ENCODE assay signal across 20 cellular contexts in the genomic region with DNA sequence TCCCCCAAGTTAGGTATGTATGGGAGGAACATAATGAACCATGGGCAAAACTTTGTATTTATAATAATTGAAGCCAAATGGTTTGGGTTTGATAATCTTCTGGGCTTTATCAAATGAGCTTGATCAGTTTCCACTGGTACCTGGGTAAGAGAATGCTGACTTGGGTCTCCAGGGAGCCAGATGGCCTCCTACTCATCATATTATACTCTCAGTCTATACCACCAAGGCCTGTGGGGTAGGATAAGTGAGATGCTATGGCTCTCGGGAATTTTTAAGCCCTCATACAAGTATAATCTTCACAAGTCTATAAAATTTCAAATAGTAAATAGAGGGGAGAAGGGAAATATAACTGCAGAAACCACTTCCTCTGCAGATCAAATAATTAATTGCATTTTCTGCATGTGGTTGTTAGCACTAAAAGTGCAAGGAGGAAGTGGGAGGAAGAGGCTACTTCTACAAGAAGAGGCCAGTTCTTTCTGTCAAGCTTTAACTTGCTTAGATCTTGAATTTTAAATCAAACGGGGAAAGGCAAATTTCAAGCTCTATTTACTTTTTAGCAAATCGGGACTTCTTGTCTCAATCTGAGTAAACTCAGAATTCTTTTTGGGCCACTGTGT.
DNase-seq lines count a peak whose midpoint lies in the region; ATAC-seq and TF ChIP-seq lines count a peak whose summit lies in the region.
"Had no signal": no experiment of that assay in that cellular context is flagged by ENCODE, and none has a peak within 500 bp of the region (broad histone marks: within the 10 kb centered on the region; RNA-seq: fewer than 3 reads in every experiment).

No MANE protein-coding gene starts in this region.

- ATAC-seq in GM18870 (IDR thresholded peaks at IDR 0.05; ENCODE audit: unreplicated experiment) (peak; percentile 46), HG02678 (IDR thresholded peaks at IDR 0.05; ENCODE audit: unreplicated experiment) (peak; percentile 62)
- ATAC-seq in stimulated activated naive B cell treated with anti-CD40 and anti-IgM and Interleukin-4, amounts not matched to agents 10 μg/mL and 1 μg/mL and 100 μg/mL, for 72 hours (replicated peaks) = peak; percentile 65 to 70
- ATAC-seq: activated T-cell treated with anti-CD3 and anti-CD28 coated beads, Interleukin-2, amount 50 U/mL, for 4 hours; body of pancreas; gastroesophageal sphincter; left lung had no signal

- no peaks in the 10 kb centered on the region for H3K27me3 ChIP-seq in Caco-2 (replicated peaks; ENCODE audit: control insufficient read depth, insufficient read depth, low read length)
- H3K27me3 ChIP-seq: body of pancreas, colonic mucosa, gastroesophageal sphincter, left lung had no signal

- peak overlapping the region; percentile 31 for H3K27ac Mint-ChIP-seq in stimulated activated naive B cell treated with anti-CD40 and anti-IgM and Interleukin-4, amounts not matched to agents 10 μg/mL and 1 μg/mL and 100 μg/mL, for 72 hours
- H3K27ac Mint-ChIP-seq in nephron progenitor cell (no peak overlapping the region), Caco-2 (ENCODE audit: unreplicated experiment) (no peak overlapping the region)
- H3K27ac Mint-ChIP-seq: activated naive CD8-positive, alpha-beta T cell; B cell had no signal

- H3K27me3 Mint-ChIP-seq in stimulated activated naive B cell treated with anti-CD40 and anti-IgM and Interleukin-4, amounts not matched to agents 10 μg/mL and 1 μg/mL and 100 μg/mL, for 72 hours = no peaks in the 10 kb centered on the region
- H3K27me3 Mint-ChIP-seq in nephron progenitor cell (ENCODE audit: low read depth, poor library complexity) (no peaks in the 10 kb centered on the region), Caco-2 (ENCODE audit: insufficient read depth, unreplicated experiment) (peaks cover 3% of the 10 kb centered on the region)
- H3K27me3 Mint-ChIP-seq: activated naive CD8-positive, alpha-beta T cell; B cell had no signal

- TF ChIP-seq CTCF in nephron progenitor cell (IDR thresholded peaks at IDR 0.05) (no peak), Caco-2 (IDR thresholded peaks at IDR 0.05; ENCODE audit: insufficient read depth in 1 of 2, low read depth in 1 of 2, low read length in 1 of 2, severe bottlenecking in 1 of 2, unreplicated experiment in 1 of 2) (no peak)

- CTCF ChIA-PET in Caco-2 (lab: Charles Lee) = interaction anchor here (0.8 kb wide), 1 partner anchor 134 kb away, joined by 3 read pairs; no protein-coding TSS in a partner anchor

- intact Hi-C loops in Caco-2 (cut with micrococcal nuclease; ENCODE audit: unreplicated experiment) = no loop called here

- no peak overlapping the region for H3K4me3 ChIP-seq in Caco-2 (ENCODE audit: low read depth, low read length)
- H3K4me3 ChIP-seq: body of pancreas, colonic mucosa, gastroesophageal sphincter, left lung, SK-N-MC had no signal

- no TSS peak for BruUV-seq in Caco-2 (replicated peaks; lab: Mats Ljungman, UMichigan)

- H3K9me3 ChIP-seq in Caco-2 = no peaks in the 10 kb centered on the region
- H3K9me3 ChIP-seq: body of pancreas, colonic mucosa, gastroesophageal sphincter, left lung had no signal

- peaks cover 5 to 18% of the 10 kb centered on the region in 2 donors for H3K4me1 Mint-ChIP-seq in stimulated activated naive B cell treated with anti-CD40 and anti-IgM and Interleukin-4, amounts not matched to agents 10 μg/mL and 1 μg/mL and 100 μg/mL, for 72 hours
- H3K4me1 Mint-ChIP-seq in nephron progenitor cell (no peaks in the 10 kb centered on the region), Caco-2 (ENCODE audit: low read depth, unreplicated experiment) (peaks cover 6% of the 10 kb centered on the region)
- H3K4me1 Mint-ChIP-seq: B cell had no signal

- POLR2A ChIA-PET in Caco-2 (lab: Charles Lee) = no interaction called here

- DNase-seq in MV-4-11 (lab: John Stamatoyannopoulos, UW) = peak; percentile 79
- no peak for DNase-seq in stimulated activated naive B cell treated with anti-CD40 and anti-IgM and Interleukin-4, amounts not matched to agents 10 μg/mL and 1 μg/mL and 100 μg/mL, for 72 hours
- no peak for DNase-seq in nephron progenitor cell
- no peak for DNase-seq in Caco-2
- DNase-seq in hippocampal formation (lab: John Stamatoyannopoulos, UW) = no peak
- DNase-seq: activated CD4-positive, alpha-beta T cell treated with anti-CD3 and anti-CD28 coated beads, Interleukin-2, amount 50 U/mL, for 4 hours; activated T-cell treated with anti-CD3 and anti-CD28 coated beads, Interleukin-2, amount 50 U/mL, for 4 hours; body of pancreas; colonic mucosa; GDM1; left lung; NCI-H2081 treated with DMSO at 0.1 percent for 48 hours; NCI-H524 had no signal

- no peaks in the 10 kb centered on the region for H3K4me1 ChIP-seq in Caco-2
- H3K4me1 ChIP-seq: body of pancreas, colonic mucosa, left lung, parathyroid adenoma had no signal

- H3K4me3 Mint-ChIP-seq in stimulated activated naive B cell treated with anti-CD40 and anti-IgM and Interleukin-4, amounts not matched to agents 10 μg/mL and 1 μg/mL and 100 μg/mL, for 72 hours = no peak overlapping the region
- H3K4me3 Mint-ChIP-seq in nephron progenitor cell = no peak overlapping the region
- H3K4me3 Mint-ChIP-seq in Caco-2 (ENCODE audit: unreplicated experiment) = no peak overlapping the region
- H3K4me3 Mint-ChIP-seq: activated naive CD8-positive, alpha-beta T cell; activated T-cell treated with anti-CD3 and anti-CD28 coated beads, Interleukin-2, amount 50 U/mL, for 4 hours; B cell had no signal

- no peaks in the 10 kb centered on the region for H3K9me3 Mint-ChIP-seq in stimulated activated naive B cell treated with anti-CD40 and anti-IgM and Interleukin-4, amounts not matched to agents 10 μg/mL and 1 μg/mL and 100 μg/mL, for 72 hours
- H3K9me3 Mint-ChIP-seq in nephron progenitor cell (no peaks in the 10 kb centered on the region), Caco-2 (ENCODE audit: unreplicated experiment) (no peaks in the 10 kb centered on the region)

- no peaks in the 10 kb centered on the region for H3K36me3 ChIP-seq in Caco-2 (ENCODE audit: control insufficient read depth, insufficient read depth, low read length)
- H3K36me3 ChIP-seq: colonic mucosa, gastroesophageal sphincter, left lung had no signal

- no peaks in the 10 kb centered on the region for H3K36me3 Mint-ChIP-seq in stimulated activated naive B cell treated with anti-CD40 and anti-IgM and Interleukin-4, amounts not matched to agents 10 μg/mL and 1 μg/mL and 100 μg/mL, for 72 hours
- no peaks in the 10 kb centered on the region for H3K36me3 Mint-ChIP-seq in nephron progenitor cell (ENCODE audit: low read depth)
- H3K36me3 Mint-ChIP-seq in Caco-2 (ENCODE audit: insufficient read depth, unreplicated experiment) = no peaks in the 10 kb centered on the region
- H3K36me3 Mint-ChIP-seq: activated naive CD8-positive, alpha-beta T cell had no signal
